ENCODE assay signal across 8 cellular contexts in genomic region chr17:82351713-82352488, GRCh38. TPM values are rescaled to one million over a fixed set of nuclear protein-coding genes. Genes with fewer than 3 reads are reported as not detected.
A peak's percentile ranks its signal among the peaks of the same experiment; 100 is the strongest.
DNase-seq lines count a peak whose midpoint lies in the region; ATAC-seq and TF ChIP-seq lines count a peak whose summit lies in the region.

No MANE protein-coding gene starts in this region.

- no peaks in the 10 kb centered on the region for H3K36me3 Mint-ChIP-seq in osteocyte (ENCODE audit: unreplicated experiment)

- no peak for TF ChIP-seq EP300 in gastroesophageal sphincter (IDR thresholded peaks at IDR 0.05)

- 0% methylated on average over 3 of the region's 26 CpGs; no CpG with 5 or more reads in 1 of the 2 donors for WGBS in gastroesophageal sphincter (ENCODE audit: low coverage in 1 of 2), 2 donors
- 49 to 65% methylated on average over 12 to 20 of the region's 26 CpGs for WGBS in thyroid gland, 2 donors

- H3K9me3 Mint-ChIP-seq in osteocyte (ENCODE audit: unreplicated experiment): no peaks in the 10 kb centered on the region

- H3K27me3 ChIP-seq in Loucy (ENCODE audit: insufficient read depth, low read length, poor library complexity, severe bottlenecking) (no peaks in the 10 kb centered on the region), gastroesophageal sphincter (peaks cover 31% of the 10 kb centered on the region), thyroid gland (no peaks in the 10 kb centered on the region)

- no peaks in the 10 kb centered on the region for H4K20me1 ChIP-seq in Loucy (ENCODE audit: insufficient read depth, low read length, poor library complexity, severe bottlenecking)

- no peak overlapping the region for H3K4me3 ChIP-seq in Loucy (ENCODE audit: low read length, poor library complexity, severe bottlenecking)
- no peak overlapping the region for H3K4me3 ChIP-seq in gastroesophageal sphincter
- no peak overlapping the region for H3K4me3 ChIP-seq in thyroid gland (replicated peaks in 1 of 3)

- no peak for TF ChIP-seq POLR2A in gastroesophageal sphincter (IDR thresholded peaks at IDR 0.05)
- TF ChIP-seq POLR2A in thyroid gland (IDR thresholded peaks at IDR 0.05): no peak

- H2AFZ ChIP-seq in Loucy (ENCODE audit: low read length): no peak overlapping the region

- H3K27ac ChIP-seq in gastroesophageal sphincter: no peak overlapping the region
- no peak overlapping the region for H3K27ac ChIP-seq in thyroid gland

- H3K9me2 ChIP-seq in Loucy (replicated peaks; ENCODE audit: low read depth, low read length): no peaks in the 10 kb centered on the region

- in situ Hi-C loops in GM13976 (cut with MboI; ENCODE audit: low sequenced_read_pairs, unreplicated experiment): loop anchor here (5.0 kb wide), 1 partner anchor 55 kb away; no protein-coding TSS in a partner anchor

- H3K27me3 Mint-ChIP-seq in osteocyte (ENCODE audit: unreplicated experiment): peaks cover 18% of the 10 kb centered on the region

- H3K4me3 Mint-ChIP-seq in osteocyte (ENCODE audit: unreplicated experiment): no peak overlapping the region

- H3K4me1 Mint-ChIP-seq in osteocyte (ENCODE audit: unreplicated experiment): peaks cover 13% of the 10 kb centered on the region

- no peaks in the 10 kb centered on the region for H3K4me1 ChIP-seq in Loucy (ENCODE audit: insufficient read depth, low read length, poor library complexity, severe bottlenecking)
- H3K4me1 ChIP-seq in gastroesophageal sphincter: peaks cover 0 to 21% (median 0%) of the 10 kb centered on the region in 3 donors
- peaks cover 12 to 31% of the 10 kb centered on the region in 2 donors for H3K4me1 ChIP-seq in thyroid gland

- TF ChIP-seq CTCF in GM13976 (IDR thresholded peaks at IDR 0.05; ENCODE audit: borderline replicate concordance, control extremely low read depth, extremely low read depth, insufficient read depth, missing control alignments) (peak; percentile 91), Loucy (conservative IDR thresholded peaks at IDR 0.05; ENCODE audit: low read length) (peak; percentile 92), gastroesophageal sphincter (IDR thresholded peaks at IDR 0.05) (peak in 3 of 4 experiments; percentile 90 to 98 (median 96)), osteocyte (IDR thresholded peaks at IDR 0.05) (peak; percentile 98), thyroid gland (IDR thresholded peaks at IDR 0.05) (peak; percentile 84 to 94 (median 90))

- H3K79me2 ChIP-seq in Loucy (ENCODE audit: insufficient read depth, low read length): no peaks in the 10 kb centered on the region

- H3K9ac ChIP-seq in Loucy (ENCODE audit: low read depth, low read length, poor library complexity, severe bottlenecking): no peak overlapping the region

- H3K36me3 ChIP-seq in Loucy (ENCODE audit: insufficient read depth, low read length) (no peaks in the 10 kb centered on the region), gastroesophageal sphincter (no peaks in the 10 kb centered on the region), thyroid gland (no peaks in the 10 kb centered on the region)

- intact Hi-C loops in thyroid gland (cut with DNase I): loop anchor here (2.0 to 10.0 kb wide), 3 partner anchors 63 to 423 kb away; no protein-coding TSS in a partner anchor

- peak overlapping the region; percentile 10 for H3K4me2 ChIP-seq in Loucy (ENCODE audit: low read depth, low read length, poor library complexity, severe bottlenecking)

- no peaks in the 10 kb centered on the region for H3F3A ChIP-seq in Loucy (ENCODE audit: low read depth)

- DNase-seq in A172 (ENCODE audit: low spot score): peak; percentile 83
- peak; percentile 91 for DNase-seq in GM13976 (ENCODE audit: low spot score)
- peak; percentile 89 for DNase-seq in SHP77 treated with DMSO at 0.1 percent for 48 hours (lab: John Stamatoyannopoulos, UW)
- DNase-seq in activated effector memory CD4-positive, alpha-beta T cell treated with Interleukin-2 at 50 U/mL for 16 hours: peak; percentile 60
- DNase-seq in osteocyte (ENCODE audit: extremely low spot score, unreplicated experiment): peak; percentile 94
- peak; percentile 85 to 89 for DNase-seq in thyroid gland

- H3K9me3 ChIP-seq in Loucy (ENCODE audit: insufficient read depth, low read depth, low read length): no peaks in the 10 kb centered on the region
- H3K9me3 ChIP-seq in gastroesophageal sphincter: no peaks in the 10 kb centered on the region
- H3K9me3 ChIP-seq in thyroid gland: no peaks in the 10 kb centered on the region

- no peak overlapping the region for H3K27ac Mint-ChIP-seq in osteocyte (ENCODE audit: unreplicated experiment)

- ATAC-seq in gastroesophageal sphincter: peak; percentile 72

RNA-seq across cellular contexts. Expression of gene TEX19, which starts 7.1 kb away (rescaled TPM):
- 0.22 TPM in 1 of 2 replicates, not detected in the other for total RNA-seq in A172 (2014; rRNA removed; shearing (Covaris generic))
- not detected for total RNA-seq in gastroesophageal sphincter
- total RNA-seq in osteocyte: not detected in 2 replicates
- total RNA-seq in thyroid gland: under 1 TPM in 1 of 4 donors, not detected in 3; 0.54 TPM

RNA-seq across cellular contexts. Expression of gene SECTM1, which starts 18.3 kb away (rescaled TPM):
- total RNA-seq in A172 (2014; rRNA removed; shearing (Covaris generic)): 1.2 and 1.6 TPM in 2 replicates
- total RNA-seq in gastroesophageal sphincter (10 to 100 TPM in 3 of 4 donors, 1 to 10 TPM in 1; 6.1 to 22.3 (median 17.6) TPM), osteocyte (24.1 and 28.6 TPM in 2 replicates), thyroid gland (10 to 100 TPM in 1 of 4 donors, 1 to 10 TPM in 3; 4.1 to 15.3 (median 5.1) TPM)

RNA-seq across cellular contexts. Expression of gene UTS2R, which starts 19.7 kb away (rescaled TPM):
- total RNA-seq in A172 (2014; rRNA removed; shearing (Covaris generic)): not detected in 2 replicates
- total RNA-seq in gastroesophageal sphincter: not detected
- not detected in 2 replicates for total RNA-seq in osteocyte
- 1 to 10 TPM in 3 of 4 donors, under 1 TPM in 1; 0.22 to 6.6 (median 3.9) TPM for total RNA-seq in thyroid gland

RNA-seq across cellular contexts. Expression of gene CD7, which starts 34.5 kb away (rescaled TPM):
- total RNA-seq in A172 (2014; rRNA removed; shearing (Covaris generic)): not detected in 2 replicates
- total RNA-seq in gastroesophageal sphincter: 1 to 10 TPM in 1 of 4 donors, under 1 TPM in 2, not detected in 1; 0.58 to 1.7 (median 0.94) TPM
- total RNA-seq in osteocyte: 1.0 TPM in 2 replicates
- total RNA-seq in thyroid gland: 1 to 10 TPM in 2 of 4 donors, under 1 TPM in 1, not detected in 1; 0.45 to 3.0 (median 2.5) TPM
